In the genomic region with DNA sequence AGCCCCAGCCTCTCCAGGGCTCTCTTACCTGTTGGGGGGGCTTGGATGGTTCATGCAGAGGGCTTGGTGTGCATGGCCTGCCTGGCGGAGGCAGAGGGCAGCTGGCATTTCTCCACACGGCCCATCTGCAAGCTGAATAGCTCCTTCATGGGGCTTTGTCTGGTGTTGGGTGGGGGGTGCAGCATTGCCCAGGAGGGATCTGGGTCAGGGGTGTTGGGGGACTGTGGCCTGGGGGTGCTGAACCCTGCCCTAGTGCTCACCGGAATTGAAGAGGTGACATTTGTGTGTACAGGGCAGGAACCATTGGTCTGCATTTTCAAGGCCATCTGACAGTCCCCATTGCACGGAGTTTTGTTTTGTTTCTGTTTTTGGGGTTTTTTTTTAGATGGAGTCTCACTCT, we compare ENCODE assay signal across 33 cellular contexts. TPM values are rescaled to one million over a fixed set of nuclear protein-coding genes. Genes with fewer than 3 reads are reported as not detected.
"Had no signal": no experiment of that assay in that cellular context is flagged by ENCODE, and none has a peak within 500 bp of the region (broad histone marks: within the 10 kb centered on the region; RNA-seq: fewer than 3 reads in every experiment).

No MANE protein-coding gene starts in this region.

- H3K27me3 Mint-ChIP-seq: activated CD4-positive, alpha-beta T cell treated with anti-CD3 and anti-CD28 coated beads, Interleukin-2, amount 10 ng/mL, durations not matched to agents 24 days and 14 days; activated CD8-positive, alpha-beta memory T cell treated with anti-CD3 and anti-CD28 coated beads, Interleukin-2, amount 10 ng/mL, durations not matched to agents 7 days and 5 days; activated naive CD8-positive, alpha-beta T cell treated with anti-CD3 and anti-CD28 coated beads, Interleukin-2, amount 50 U/mL, for 24 hours had no signal

- H3K36me3 Mint-ChIP-seq: activated CD8-positive, alpha-beta memory T cell treated with anti-CD3 and anti-CD28 coated beads, Interleukin-2, amount 10 ng/mL, durations not matched to agents 7 days and 5 days; activated naive CD4-positive, alpha-beta T cell treated with anti-CD3 and anti-CD28 coated beads, Interleukin-2, amount 50 U/mL, for 72 hours; WTC11 had no signal

- H3K27me3 ChIP-seq: ascending aorta, body of pancreas, MG63 had no signal

- H3K9me3 ChIP-seq: ascending aorta, body of pancreas, MG63 had no signal

- H3K36me3 ChIP-seq: ascending aorta, MG63 had no signal

- H3K4me3 ChIP-seq: ascending aorta, body of pancreas, MG63 had no signal

- ATAC-seq: activated CD8-positive, alpha-beta memory T cell treated with anti-CD3 and anti-CD28 coated beads, Interleukin-2, amount 10 ng/mL, durations not matched to agents 7 days and 5 days; activated naive CD4-positive, alpha-beta T cell treated with anti-CD3 and anti-CD28 coated beads, Interleukin-2, amount 50 U/mL, for 72 hours; activated naive CD8-positive, alpha-beta T cell treated with anti-CD3 and anti-CD28 coated beads, Interleukin-2, amount 50 U/mL, for 24 hours; activated T-cell treated with anti-CD3 and anti-CD28 coated beads, Interleukin-2, amount 50 U/mL, for 4 hours; body of pancreas; Panc1; T-helper 17 cell; WTC11 had no signal

- H3K4me1 ChIP-seq: body of pancreas had no signal

- H3K9ac ChIP-seq: KMS-11 had no signal

- H3K4me1 Mint-ChIP-seq: activated CD4-positive, alpha-beta T cell treated with anti-CD3 and anti-CD28 coated beads, Interleukin-2, amount 10 ng/mL, durations not matched to agents 24 days and 14 days; activated CD8-positive, alpha-beta memory T cell treated with anti-CD3 and anti-CD28 coated beads, Interleukin-2, amount 10 ng/mL, durations not matched to agents 7 days and 5 days; activated naive CD8-positive, alpha-beta T cell treated with anti-CD3 and anti-CD28 coated beads, Interleukin-2, amount 50 U/mL, for 24 hours; WTC11 had no signal

- H3K27ac ChIP-seq: ascending aorta, body of pancreas, KMS-11 had no signal

- H3K4me3 Mint-ChIP-seq: activated CD4-positive, alpha-beta T cell treated with anti-CD3 and anti-CD28 coated beads, Interleukin-2, amount 10 ng/mL, durations not matched to agents 24 days and 14 days; activated CD8-positive, alpha-beta memory T cell treated with anti-CD3 and anti-CD28 coated beads, Interleukin-2, amount 10 ng/mL, durations not matched to agents 7 days and 5 days; activated naive CD8-positive, alpha-beta T cell treated with anti-CD3 and anti-CD28 coated beads, Interleukin-2, amount 50 U/mL, for 24 hours; activated T-cell treated with anti-CD3 and anti-CD28 coated beads, Interleukin-2, amount 50 U/mL, for 4 hours; T-helper 17 cell; WTC11 had no signal

- DNase-seq: activated CD4-positive, alpha-beta T cell treated with anti-CD3 and anti-CD28 coated beads, Interleukin-2, amount 10 ng/mL, durations not matched to agents 24 days and 14 days; activated CD4-positive, alpha-beta T cell treated with anti-CD3 and anti-CD28 coated beads, Interleukin-2, amount 50 U/mL, for 48 hours; activated CD4-positive, CD25-positive, alpha-beta regulatory T cell treated with anti-CD3 and anti-CD28 coated beads, Interleukin-2, amount 50 U/mL, for 72 hours; activated CD8-positive, alpha-beta memory T cell treated with anti-CD3 and anti-CD28 coated beads, Interleukin-2, amount 10 ng/mL, durations not matched to agents 7 days and 5 days; activated effector memory CD4-positive, alpha-beta T cell treated with anti-CD3 and anti-CD28 coated beads, Interleukin-2, amount 50 U/mL, for 16 hours; activated naive CD4-positive, alpha-beta T cell treated with Interleukin-2 at 50 U/mL for 16 hours; activated naive CD8-positive, alpha-beta T cell treated with anti-CD3 and anti-CD28 coated beads, Interleukin-2, amount 50 U/mL, for 24 hours; activated T-cell treated with anti-CD3 and anti-CD28 coated beads, Interleukin-2, amount 50 U/mL, for 4 hours; amniotic stem cell; body of pancreas; MG63; MV-4-11; NCI-H1092 treated with DMSO at 0.1 percent for 48 hours; NCI-H1417 treated with DMSO at 0.1 percent for 48 hours; NCI-H1694; NCI-H2029; NCI-H2107; NCI-H2171 treated with DMSO at 0.1 percent for 48 hours; NCI-H226; NCI-H510A; NCI-H526 treated with DMSO at 0.1 percent for 48 hours; NCI-H82; OCI-M1; RPMI8226; SHP77; T-helper 17 cell; T-helper 9 cell had no signal

- H3K9me3 Mint-ChIP-seq: activated CD4-positive, alpha-beta T cell treated with anti-CD3 and anti-CD28 coated beads, Interleukin-2, amount 10 ng/mL, durations not matched to agents 24 days and 14 days; activated naive CD4-positive, alpha-beta T cell treated with anti-CD3 and anti-CD28 coated beads, Interleukin-2, amount 50 U/mL, for 72 hours; activated naive CD8-positive, alpha-beta T cell treated with anti-CD3 and anti-CD28 coated beads, Interleukin-2, amount 50 U/mL, for 24 hours; activated T-cell treated with anti-CD3 and anti-CD28 coated beads, Interleukin-2, amount 50 U/mL, for 4 hours; WTC11 had no signal

- H3K27ac Mint-ChIP-seq: activated CD4-positive, alpha-beta T cell treated with anti-CD3 and anti-CD28 coated beads, Interleukin-2, amount 10 ng/mL, durations not matched to agents 24 days and 14 days; activated CD8-positive, alpha-beta memory T cell treated with anti-CD3 and anti-CD28 coated beads, Interleukin-2, amount 10 ng/mL, durations not matched to agents 7 days and 5 days; activated naive CD8-positive, alpha-beta T cell treated with anti-CD3 and anti-CD28 coated beads, Interleukin-2, amount 50 U/mL, for 24 hours; T-helper 17 cell; WTC11 had no signal

RNA-seq across cellular contexts. Expression of gene HAAO, which starts 58.8 kb away (rescaled TPM):
- total RNA-seq: SK-MEL-5 had no signal
